Comparison of ENCODE assay signal across 8 cellular contexts in the genomic region with DNA sequence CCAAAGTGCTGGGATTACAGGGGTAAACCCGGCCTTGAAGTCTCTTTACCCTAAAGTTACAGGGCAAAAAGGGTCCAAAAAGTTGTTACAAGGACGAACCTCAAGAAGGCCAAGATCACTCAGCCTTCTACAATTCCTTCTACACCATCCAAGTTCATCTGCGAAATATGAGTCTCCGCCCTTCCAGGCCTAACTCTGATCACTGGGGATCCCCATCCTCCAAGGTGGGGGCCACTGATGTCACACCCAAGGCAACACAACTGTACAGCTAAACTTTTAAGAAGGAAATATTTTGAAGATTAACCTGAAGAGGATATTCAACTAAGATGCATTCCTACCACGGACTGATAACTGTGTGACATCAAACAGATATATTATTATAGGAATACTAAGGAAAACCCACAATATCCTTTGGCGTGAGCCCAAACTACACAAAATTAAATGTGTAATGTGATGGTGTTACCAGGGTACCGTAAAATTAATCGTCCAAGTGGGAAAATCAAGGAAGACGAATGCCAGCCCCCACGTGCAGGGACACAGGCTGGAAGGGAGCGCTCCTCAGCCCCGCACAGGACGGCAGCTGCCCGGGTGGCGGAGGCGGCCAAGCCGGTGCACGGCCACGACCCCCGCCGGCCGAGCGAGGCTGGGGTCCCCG. TPM values are rescaled to one million over a fixed set of nuclear protein-coding genes. Genes with fewer than 3 reads are reported as not detected.
DNase-seq lines count a peak whose midpoint lies in the region.

No MANE protein-coding gene starts in this region.

- peaks cover 7 to 10% of the 10 kb centered on the region in 2 donors for H3K4me1 ChIP-seq in mucosa of rectum (ENCODE audit: control insufficient read depth in 2 of 2, insufficient read depth in 2 of 2, low read length in 2 of 2)

- H3K27me3 ChIP-seq in H7 (ENCODE audit: control insufficient read depth, insufficient read depth, low read length) (no peaks in the 10 kb centered on the region), MG63 (no peaks in the 10 kb centered on the region), mucosa of rectum (ENCODE audit: control insufficient read depth in 2 of 2, insufficient read depth in 2 of 2, low read length in 2 of 2) (no peaks in the 10 kb centered on the region)

- peaks cover 6% of the 10 kb centered on the region for H3K36me3 ChIP-seq in H7 (replicated peaks; ENCODE audit: control insufficient read depth, insufficient read depth, low read length)
- H3K36me3 ChIP-seq in MG63 = peaks cover 5% of the 10 kb centered on the region
- peaks cover 7 to 11% of the 10 kb centered on the region in 2 donors for H3K36me3 ChIP-seq in mucosa of rectum (ENCODE audit: control insufficient read depth in 2 of 2, insufficient read depth in 2 of 2, low read length in 2 of 2)

- peak; percentile 31 for DNase-seq in NCI-H82 (lab: John Stamatoyannopoulos, UW)
- no peak for DNase-seq in NCI-H82 treated with DMSO at 0.1 percent for 48 hours (lab: John Stamatoyannopoulos, UW; ENCODE audit: unreplicated experiment)
- DNase-seq in H7 = no peak
- no peak for DNase-seq in MG63
- DNase-seq in central memory CD4-positive, alpha-beta T cell = peak; percentile 9
- DNase-seq in HPDE6-E6E7 (ENCODE audit: extremely low spot score) = no peak
- DNase-seq in NCI-H2171 (lab: John Stamatoyannopoulos, UW) = no peak

- H3K27ac ChIP-seq in mucosa of rectum (ENCODE audit: low read depth in 2 of 2, low read length in 2 of 2) = peak overlapping the region in 1 of 2 donors; percentile 22

- H3K9me3 ChIP-seq in MG63 = no peaks in the 10 kb centered on the region
- H3K9me3 ChIP-seq in mucosa of rectum (ENCODE audit: control insufficient read depth in 2 of 2, low read length in 2 of 2) = no peaks in the 10 kb centered on the region

- H3K4me3 ChIP-seq in H7 (ENCODE audit: insufficient read depth, low read depth, low read length) (peak overlapping the region; percentile 98), MG63 (peak overlapping the region; percentile 47), mucosa of rectum (ENCODE audit: low read length in 2 of 2) (peak overlapping the region; percentile 67 to 89)

- peak overlapping the region; percentile 20 to 75 for H3K9ac ChIP-seq in mucosa of rectum (ENCODE audit: low read depth in 1 of 2, low read length in 2 of 2)

RNA-seq across cellular contexts. Expression of gene PAXIP1, which starts 1.0 kb away (rescaled TPM):
- 19.0 and 21.9 TPM in 2 replicates for total RNA-seq in H7 (2014; rRNA removed; shearing (Covaris generic))
- total RNA-seq in MG63 (2014; rRNA removed; shearing (Covaris generic); ENCODE audit: low replicate concordance) = 4.7 and 4.8 TPM in 2 replicates

Comparison
In these comparisons a context has a peak if more than half of its experiments do, and no peak if none do; other contexts are left out.
1. DNase-seq: peak in NCI-H82 (single experiment) and central memory CD4-positive, alpha-beta T cell (single experiment); none in NCI-H82 treated with DMSO at 0.1 percent for 48 hours (single experiment), H7 (single experiment), MG63 (single experiment), HPDE6-E6E7 (single experiment) and NCI-H2171 (single experiment).
2. H3K4me3 ChIP-seq: peak in every context shown above with its lines; median percentile 98 in H7; 78 in mucosa of rectum; 47 in MG63.